8 cellular contexts compared by ENCODE assay signal in genomic region chr16:89923640-89924297, GRCh38. TPM values are rescaled to one million over a fixed set of nuclear protein-coding genes. Genes with fewer than 3 reads are reported as not detected.
DNase-seq lines count a peak whose midpoint lies in the region; ATAC-seq and TF ChIP-seq lines count a peak whose summit lies in the region.

No MANE protein-coding gene starts in this region.

- H4K8ac ChIP-seq in neuronal stem cell (ENCODE audit: low read depth, low read length) = peak overlapping the region; percentile 10

- TF ChIP-seq CTCF in colonic mucosa (IDR thresholded peaks at IDR 0.05) (no peak), lower leg skin (IDR thresholded peaks at IDR 0.05) (no peak)

- no peak overlapping the region for H3K4ac ChIP-seq in neuronal stem cell (ENCODE audit: low read length)

- TF ChIP-seq POLR2A in lower leg skin (IDR thresholded peaks at IDR 0.05) = no peak

- H2BK12ac ChIP-seq in neuronal stem cell (ENCODE audit: low read length) = peak overlapping the region; percentile 52

- H3K9ac ChIP-seq in colonic mucosa (ENCODE audit: low read depth in 2 of 2, low read length in 2 of 2) (peak overlapping the region in 1 of 2 donors; percentile 24), neuronal stem cell (ENCODE audit: low read depth, low read length, poor library complexity) (peak overlapping the region; percentile 91)

- H3K4me1 ChIP-seq in colonic mucosa (peaks cover 16% of the 10 kb centered on the region), neuronal stem cell (ENCODE audit: control insufficient read depth in 2 of 2, insufficient read depth in 1 of 2, low read depth in 1 of 2, low read length in 2 of 2) (peaks cover 19 to 20% of the 10 kb centered on the region in 2 donors)

- peak overlapping the region; percentile 92 for H3K18ac ChIP-seq in neuronal stem cell (ENCODE audit: low read length)

- no peaks in the 10 kb centered on the region for H3K9me3 ChIP-seq in colonic mucosa
- H3K9me3 ChIP-seq in neuronal stem cell (replicated peaks in 1 of 2; ENCODE audit: control insufficient read depth in 2 of 2, insufficient read depth in 1 of 2, low read depth in 1 of 2, low read length in 2 of 2) = peaks cover 0 to 2% of the 10 kb centered on the region in 2 donors

- H4K91ac ChIP-seq in neuronal stem cell (ENCODE audit: low read depth, low read length, poor library complexity) = no peak overlapping the region

- ATAC-seq in HG02870 (IDR thresholded peaks at IDR 0.05; ENCODE audit: unreplicated experiment) = no peak
- ATAC-seq in GM21447 (IDR thresholded peaks at IDR 0.05; ENCODE audit: unreplicated experiment) = no peak

- intact Hi-C loops in colonic mucosa (cut with DNase I) = no loop called here
- intact Hi-C loops in lower leg skin (cut with DNase I; ENCODE audit: low total_unique reads) = no loop called here

- H2BK5ac ChIP-seq in neuronal stem cell (ENCODE audit: low read length) = peak overlapping the region; percentile 72

- H2AK5ac ChIP-seq in neuronal stem cell (ENCODE audit: low read depth, low read length) = peak overlapping the region; percentile 88

- H2BK15ac ChIP-seq in neuronal stem cell (ENCODE audit: low read length) = peak overlapping the region; percentile 72

- no peak overlapping the region for H2BK120ac ChIP-seq in neuronal stem cell (ENCODE audit: low read depth, low read length)

- H3K14ac ChIP-seq in neuronal stem cell (ENCODE audit: low read length) = peak overlapping the region; percentile 66

- H2AFZ ChIP-seq in neuronal stem cell (ENCODE audit: low read length) = peak overlapping the region; percentile 35

- peaks cover 33% of the 10 kb centered on the region for H3K27me3 ChIP-seq in colonic mucosa
- no peaks in the 10 kb centered on the region for H3K27me3 ChIP-seq in neuronal stem cell (ENCODE audit: control insufficient read depth in 3 of 3, insufficient read depth in 3 of 3, low read depth in 1 of 3, low read length in 3 of 3)

- no peak overlapping the region for H3K27ac ChIP-seq in colonic mucosa
- H3K27ac ChIP-seq in neuronal stem cell (replicated peaks; ENCODE audit: low read length) = peak overlapping the region; percentile 69

- peak overlapping the region; percentile 90 for H3K4me2 ChIP-seq in neuronal stem cell (ENCODE audit: insufficient read depth, low read length, poor library complexity, severe bottlenecking)

- peak overlapping the region; percentile 100 for H3K23ac ChIP-seq in neuronal stem cell (ENCODE audit: low read depth, low read length, poor library complexity)

- no peaks in the 10 kb centered on the region for H3K36me3 ChIP-seq in colonic mucosa
- peaks cover 3 to 36% of the 10 kb centered on the region in 2 donors for H3K36me3 ChIP-seq in neuronal stem cell (replicated peaks in 1 of 2; ENCODE audit: control insufficient read depth in 2 of 2, insufficient read depth in 2 of 2, low read length in 2 of 2)

- WGBS in neuronal stem cell (ENCODE audit: extremely low coverage in 2 of 2, insufficient read length in 2 of 2, insufficient replicate concordance in 1 of 2), 2 donors = no CpG with 5 or more reads among the region's 41 CpGs
- 1 to 4% methylated on average over 15 to 34 of the region's 41 CpGs for WGBS in lower leg skin, 2 donors

- peak; percentile 89 for DNase-seq in COR-L47 (lab: John Stamatoyannopoulos, UW)
- peak; percentile 43 for DNase-seq in NCI-H1092 treated with DMSO at 0.1 percent for 48 hours (lab: John Stamatoyannopoulos, UW)
- DNase-seq in colonic mucosa = no peak
- peak; percentile 59 for DNase-seq in neuronal stem cell (ENCODE audit: low spot score)
- DNase-seq in occipital lobe (lab: John Stamatoyannopoulos, UW) = no peak
- DNase-seq in lower leg skin (ENCODE audit: low spot score in 2 of 2) = no peak

- H3K4me3 ChIP-seq in colonic mucosa = peak overlapping the region; percentile 50
- peak overlapping the region; percentile 90 to 96 for H3K4me3 ChIP-seq in neuronal stem cell (ENCODE audit: low read length in 2 of 2)
- no peak overlapping the region for H3K4me3 ChIP-seq in lower leg skin (ENCODE audit: low read depth, poor library complexity, severe bottlenecking)

- peaks cover 15% of the 10 kb centered on the region for H3K79me1 ChIP-seq in neuronal stem cell (ENCODE audit: low read depth, low read length)

RNA-seq across cellular contexts. Expression of gene TUBB3, which starts 0.6 kb away (rescaled TPM):
- 1 to 10 TPM; 3.2 to 8.0 TPM for total RNA-seq in colonic mucosa
- polyA plus RNA-seq in neuronal stem cell (2013, experiment 1 of 2) = 121 TPM
- 119 TPM for polyA plus RNA-seq in neuronal stem cell (2013, experiment 2 of 2)
- 2,684 TPM for total RNA-seq in occipital lobe
- 1 to 10 TPM; 1.9 to 7.4 (median 3.9) TPM for total RNA-seq in lower leg skin

RNA-seq across cellular contexts. Expression of gene MC1R, which starts 5.1 kb away (rescaled TPM):
- total RNA-seq in colonic mucosa = 1 to 10 TPM; 1.6 to 3.4 TPM
- 2.1 TPM for polyA plus RNA-seq in neuronal stem cell (2013, experiment 1 of 2)
- polyA plus RNA-seq in neuronal stem cell (2013, experiment 2 of 2) = 2.1 TPM
- 3.3 TPM for total RNA-seq in occipital lobe
- 1 to 10 TPM; 3.4 to 6.5 (median 4.5) TPM for total RNA-seq in lower leg skin

RNA-seq across cellular contexts. Expression of gene DEF8, which starts 24.8 kb away (rescaled TPM):
- total RNA-seq in colonic mucosa (10 to 100 TPM; 24.5 to 28.5 TPM), occipital lobe (62.9 TPM), lower leg skin (10 to 100 TPM; 73.6 to 86.0 (median 83.7) TPM)
- 52.9 TPM for polyA plus RNA-seq in neuronal stem cell (2013, experiment 1 of 2)
- polyA plus RNA-seq in neuronal stem cell (2013, experiment 2 of 2) = 52.2 TPM

RNA-seq across cellular contexts. Expression of gene TCF25, which starts 50.4 kb away (rescaled TPM):
- total RNA-seq in colonic mucosa (100 to 1,000 TPM; 164 to 165 TPM), occipital lobe (136 TPM), lower leg skin (100 to 1,000 TPM; 132 to 197 (median 147) TPM)
- polyA plus RNA-seq in neuronal stem cell (2013, experiment 1 of 2) = 136 TPM
- polyA plus RNA-seq in neuronal stem cell (2013, experiment 2 of 2) = 136 TPM

Comparison
In these comparisons a context has a peak if more than half of its experiments do, and no peak if none do; other contexts are left out.
1. DNase-seq: peak in COR-L47 (single experiment), NCI-H1092 treated with DMSO at 0.1 percent for 48 hours (single experiment) and neuronal stem cell (single experiment); none in colonic mucosa (single experiment), occipital lobe (single experiment) and lower leg skin (0 of 2).
2. RNA of gene TUBB3, which starts 0.6 kb away (total RNA-seq): 2,684 TPM in occipital lobe (single experiment); 3.2 to 8.0 TPM in colonic mucosa and 1.9 to 7.4 TPM in lower leg skin; every median in the first group is over 100 times any median in the second.